22 cellular contexts compared by ENCODE assay signal in the genomic region with DNA sequence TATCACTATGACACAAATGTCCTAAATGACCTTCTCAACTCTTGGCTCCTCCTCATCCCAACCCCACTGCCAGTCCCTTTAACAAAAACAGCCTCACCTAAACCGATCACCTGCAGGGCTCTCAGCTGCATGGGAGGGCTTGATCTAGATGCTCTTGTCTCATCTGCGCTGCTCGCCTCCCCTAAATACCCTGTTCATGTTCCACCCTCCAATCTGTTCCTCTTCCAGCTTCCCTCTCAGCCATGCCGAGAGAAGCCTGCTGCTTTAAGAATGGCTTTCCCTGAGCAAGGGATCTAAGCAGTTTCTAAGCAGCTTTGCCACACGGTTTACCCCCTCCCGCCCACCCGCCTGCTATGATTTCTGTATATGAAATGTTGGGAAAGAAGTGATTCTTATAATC.
"Had no signal": no experiment of that assay in that cellular context is flagged by ENCODE, and none has a peak within 500 bp of the region (broad histone marks: within the 10 kb centered on the region; RNA-seq: fewer than 3 reads in every experiment).

No MANE protein-coding gene starts in this region.

- H3K27ac Mint-ChIP-seq: activated CD4-positive, alpha-beta T cell treated with anti-CD3 and anti-CD28 coated beads, Interleukin-2, amount 10 ng/mL, durations not matched to agents 24 days and 14 days; activated CD8-positive, alpha-beta T cell treated with anti-CD3 and anti-CD28 coated beads, Interleukin-2, amount 10 ng/mL, durations not matched to agents 7 days and 5 days; activated T-cell treated with anti-CD3 and anti-CD28 coated beads, Interleukin-2, amount 50 U/mL, for 24 hours; activated T-helper 2 cell treated with anti-CD3 and anti-CD28 coated beads, Interferon-gamma antibody, Interleukin-2, Interleukin-4, amounts not matched to agents 10 μg/mL and 5 μg/mL and 100 μg/mL, durations not matched to agents 14 hours and 24 hours and 36 hours had no signal

- H3K4me1 Mint-ChIP-seq: activated CD4-positive, alpha-beta T cell treated with anti-CD3 and anti-CD28 coated beads, Interleukin-2, amount 10 ng/mL, durations not matched to agents 24 days and 14 days; central memory CD8-positive, alpha-beta T cell had no signal

- ATAC-seq: activated CD8-positive, alpha-beta T cell treated with anti-CD3 and anti-CD28 coated beads, Interleukin-2, amount 10 ng/mL, durations not matched to agents 7 days and 5 days; esophagus mucosa; gastrocnemius medialis; heart right ventricle; left lung; psoas muscle; right lobe of liver had no signal

- H3K27ac ChIP-seq: gastrocnemius medialis, heart right ventricle, left lung, psoas muscle, right lobe of liver, stomach had no signal

- H3K27me3 ChIP-seq: gastrocnemius medialis, heart right ventricle, left lung, right lobe of liver had no signal

- DNase-seq: activated CD4-positive, alpha-beta T cell treated with anti-CD3 and anti-CD28 coated beads, Interleukin-2, amount 10 ng/mL, durations not matched to agents 24 days and 14 days; activated CD8-positive, alpha-beta T cell treated with anti-CD3 and anti-CD28 coated beads, Interleukin-2, amount 10 ng/mL, durations not matched to agents 7 days and 5 days; activated naive CD4-positive, alpha-beta T cell treated with Interleukin-2 at 50 U/mL for 16 hours; activated T-cell treated with anti-CD3 and anti-CD28 coated beads, Interleukin-2, amount 50 U/mL, for 24 hours; cortex of kidney; effector CD8-positive, alpha-beta T cell; gastrocnemius medialis; heart right ventricle; left lung; mammary epithelial cell; midbrain; psoas muscle; small intestine; stimulated activated CD4-positive, alpha-beta T cell treated with anti-CD3 and anti-CD28 coated beads, Interleukin-15, amount 100 ng/mL, for 24 hours; stimulated activated CD4-positive, alpha-beta T cell treated with anti-CD3 and anti-CD28 coated beads, Interleukin-4, amount 100 ng/mL, for 1 hour; stomach; trophoblast cell had no signal

- H3K36me3 ChIP-seq: gastrocnemius medialis, heart right ventricle, left lung, right lobe of liver, stomach had no signal

- H3K4me1 ChIP-seq: right lobe of liver had no signal

- H3K4me3 Mint-ChIP-seq: activated CD4-positive, alpha-beta T cell treated with anti-CD3 and anti-CD28 coated beads, Interleukin-2, amount 10 ng/mL, durations not matched to agents 24 days and 14 days; activated CD8-positive, alpha-beta T cell treated with anti-CD3 and anti-CD28 coated beads, Interleukin-2, amount 10 ng/mL, durations not matched to agents 7 days and 5 days; activated T-cell treated with anti-CD3 and anti-CD28 coated beads, Interleukin-2, amount 50 U/mL, for 24 hours; central memory CD8-positive, alpha-beta T cell; neural crest cell had no signal

- H3K27me3 Mint-ChIP-seq: activated CD4-positive, alpha-beta T cell treated with anti-CD3 and anti-CD28 coated beads, Interleukin-2, amount 10 ng/mL, durations not matched to agents 24 days and 14 days; activated T-cell treated with anti-CD3 and anti-CD28 coated beads, Interleukin-2, amount 50 U/mL, for 24 hours; central memory CD8-positive, alpha-beta T cell had no signal

- H3K9me3 ChIP-seq: gastrocnemius medialis, heart right ventricle, left lung, psoas muscle, right lobe of liver, stomach had no signal

- H3K9me3 Mint-ChIP-seq: activated CD4-positive, alpha-beta T cell treated with anti-CD3 and anti-CD28 coated beads, Interleukin-2, amount 10 ng/mL, durations not matched to agents 24 days and 14 days; activated T-cell treated with anti-CD3 and anti-CD28 coated beads, Interleukin-2, amount 50 U/mL, for 24 hours; activated T-helper 2 cell treated with anti-CD3 and anti-CD28 coated beads, Interferon-gamma antibody, Interleukin-2, Interleukin-4, amounts not matched to agents 10 μg/mL and 5 μg/mL and 100 μg/mL, durations not matched to agents 14 hours and 24 hours and 36 hours; central memory CD8-positive, alpha-beta T cell; neural crest cell had no signal

- H3K4me3 ChIP-seq: gastrocnemius medialis, heart right ventricle, left lung, psoas muscle, right lobe of liver, stomach had no signal
